ENCODE assay signal across 12 cellular contexts in genomic region chr5:119318256-119318914, GRCh38. TPM values are rescaled to one million over a fixed set of nuclear protein-coding genes. Genes with fewer than 3 reads are reported as not detected.
DNase-seq lines count a peak whose midpoint lies in the region; ATAC-seq and TF ChIP-seq lines count a peak whose summit lies in the region.
"Had no signal": no experiment of that assay in that cellular context is flagged by ENCODE, and none has a peak within 500 bp of the region (broad histone marks: within the 10 kb centered on the region; RNA-seq: fewer than 3 reads in every experiment).

No MANE protein-coding gene starts in this region.

- no peak overlapping the region for H3K4me3 Mint-ChIP-seq in endodermal cell

- H3K79me2 ChIP-seq in MM.1S (ENCODE audit: low read length), result peaks cover 42% of the 10 kb centered on the region

- H3F3A ChIP-seq in MM.1S (ENCODE audit: insufficient read depth, low read length), result peaks cover 15% of the 10 kb centered on the region

- 93 to 97% methylated on average over 6 to 7 of the region's 7 CpGs for WGBS in endodermal cell (ENCODE audit: insufficient coverage in 1 of 2, insufficient read length in 1 of 2), 2 experiments

- ATAC-seq in GM21367 (IDR thresholded peaks at IDR 0.05; ENCODE audit: unreplicated experiment) (peak; percentile 28), left lobe of liver (no peak), HG03571 (IDR thresholded peaks at IDR 0.05; ENCODE audit: unreplicated experiment) (no peak)
- ATAC-seq: HCT116 had no signal

- H3K9me3 ChIP-seq in endodermal cell (ENCODE audit: control insufficient read depth, low read length) (no peaks in the 10 kb centered on the region), MM.1S (replicated peaks; ENCODE audit: insufficient read depth, low read length) (no peaks in the 10 kb centered on the region)
- H3K9me3 ChIP-seq: SJCRH30 had no signal

- H3K36me3 Mint-ChIP-seq in endodermal cell (ENCODE audit: low read depth), result peaks cover 22% of the 10 kb centered on the region

- H3K4me1 Mint-ChIP-seq in endodermal cell, result peaks cover 31% of the 10 kb centered on the region

- H3K27me3 ChIP-seq in endodermal cell (ENCODE audit: control insufficient read depth, insufficient read depth, low read length, poor library complexity, severe bottlenecking) (no peaks in the 10 kb centered on the region), MM.1S (replicated peaks; ENCODE audit: insufficient read depth, low read length) (no peaks in the 10 kb centered on the region)
- H3K27me3 ChIP-seq: SJCRH30 had no signal

- TF ChIP-seq CTCF in GM12865 (IDR thresholded peaks at IDR 0.05; ENCODE audit: insufficient read depth, low read depth, low read length, missing control alignments) (no peak), endodermal cell (conservative IDR thresholded peaks at IDR 0.05) (no peak), MM.1S (IDR thresholded peaks at IDR 0.05; ENCODE audit: low read length) (no peak)

- H3K4me1 ChIP-seq in endodermal cell (ENCODE audit: control insufficient read depth, insufficient read depth, low read length), result peaks cover 13% of the 10 kb centered on the region
- H3K4me1 ChIP-seq in MM.1S (ENCODE audit: low read length), result peaks cover 27% of the 10 kb centered on the region

- H3K27me3 Mint-ChIP-seq in endodermal cell (ENCODE audit: insufficient read depth), result no peaks in the 10 kb centered on the region

- H3K4me3 ChIP-seq in GM12865 (ENCODE audit: low read depth, low read length) (no peak overlapping the region; the same call in 1 of the 2 replicates), endodermal cell (ENCODE audit: low read length) (no peak overlapping the region), MM.1S (ENCODE audit: low read length) (no peak overlapping the region)
- H3K4me3 ChIP-seq: SJCRH30 had no signal

- peak; percentile 73 for DNase-seq in GM12865 (ENCODE audit: low read depth)
- DNase-seq in NAMALWA (ENCODE audit: low spot score), result peak; percentile 52
- DNase-seq in endodermal cell, result peak; percentile 29
- DNase-seq in MM.1S, result no peak
- DNase-seq in epidermal melanocyte (ENCODE audit: insufficient read length, low spot score), result no peak
- no peak for DNase-seq in left lobe of liver (ENCODE audit: low spot score)
- DNase-seq: DMS53, NCI-H1048, SJCRH30 had no signal

- no peak overlapping the region for H3K27ac Mint-ChIP-seq in endodermal cell

- no peaks in the 10 kb centered on the region for H3K9me2 ChIP-seq in MM.1S (replicated peaks; ENCODE audit: insufficient read depth, low read length)

- H3K9ac ChIP-seq in endodermal cell (ENCODE audit: extremely low read depth, low read length, poor library complexity, severe bottlenecking) (no peak overlapping the region), MM.1S (ENCODE audit: low read length) (no peak overlapping the region)

- no peaks in the 10 kb centered on the region for H4K20me1 ChIP-seq in MM.1S (ENCODE audit: insufficient read depth, low read length)

- H2AFZ ChIP-seq in MM.1S (ENCODE audit: low read length), result no peak overlapping the region

- peaks cover 11% of the 10 kb centered on the region for H3K36me3 ChIP-seq in endodermal cell (ENCODE audit: control insufficient read depth, insufficient read depth, low read length)
- H3K36me3 ChIP-seq in MM.1S (replicated peaks; ENCODE audit: insufficient read depth, low read length), result no peaks in the 10 kb centered on the region

- H3K4me2 ChIP-seq in MM.1S (ENCODE audit: low read depth, low read length), result no peak overlapping the region

- H3K27ac ChIP-seq in endodermal cell (ENCODE audit: low read depth, low read length) (no peak overlapping the region), MM.1S (ENCODE audit: low read length) (no peak overlapping the region)
- H3K27ac ChIP-seq: SJCRH30 had no signal

- H3K9me3 Mint-ChIP-seq in endodermal cell, result no peaks in the 10 kb centered on the region

RNA-seq across cellular contexts. Expression of gene TNFAIP8, which starts 37.4 kb away (rescaled TPM):
- total RNA-seq in endodermal cell, result 10 to 100 TPM; 29.6 to 39.5 TPM
- polyA plus RNA-seq in endodermal cell (2013, experiment 1 of 2), result 16.1 TPM
- polyA plus RNA-seq in endodermal cell (2013, experiment 2 of 2), result 14.5 TPM
- 2.4 TPM for total RNA-seq in left lobe of liver

Comparison
In these comparisons a context has a peak if more than half of its experiments do, and no peak if none do; other contexts are left out.
1. DNase-seq: peak in GM12865 (single experiment), NAMALWA (single experiment) and endodermal cell (single experiment); none in MM.1S (single experiment), epidermal melanocyte (single experiment) and left lobe of liver (single experiment).